Comparison of ENCODE assay signal across 10 cellular contexts in the genomic region with DNA sequence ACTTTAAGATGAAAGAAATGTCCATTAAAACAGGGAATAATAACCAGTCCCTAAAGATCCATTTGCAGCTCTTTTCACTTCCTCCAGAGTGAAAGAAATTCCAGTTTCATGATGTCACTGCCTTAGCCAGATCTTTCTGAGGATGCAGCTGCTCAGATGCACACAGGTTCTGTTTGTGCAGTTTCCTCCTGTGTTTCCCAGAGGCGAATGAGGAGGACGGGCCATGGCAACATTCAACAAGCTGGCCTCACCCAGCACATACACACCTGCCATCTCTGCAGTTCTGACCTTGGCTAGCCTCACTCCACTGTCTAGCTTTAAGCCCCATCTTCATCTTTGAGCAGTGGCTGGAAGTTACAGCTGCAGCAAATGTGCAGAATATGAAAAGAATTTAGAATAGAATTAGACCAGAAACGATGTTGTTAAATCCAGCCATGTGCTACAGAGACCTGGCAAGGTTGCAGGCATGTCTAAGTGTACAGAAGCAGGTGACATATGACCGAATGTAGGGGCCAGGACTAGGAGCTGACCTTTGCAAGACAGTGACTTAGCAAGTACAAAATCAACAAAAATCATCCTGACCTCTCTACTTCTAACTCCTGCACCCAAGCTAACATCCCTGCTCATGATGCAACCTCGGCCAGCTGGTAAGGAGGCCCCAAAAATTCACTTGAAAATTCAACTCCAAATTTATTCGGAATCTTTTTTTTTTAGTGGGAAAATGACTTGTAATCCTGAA. TPM values are rescaled to one million over a fixed set of nuclear protein-coding genes. Genes with fewer than 3 reads are reported as not detected.
A peak's percentile ranks its signal among the peaks of the same experiment; 100 is the strongest.
DNase-seq lines count a peak whose midpoint lies in the region; ATAC-seq, FAIRE-seq and TF ChIP-seq lines count a peak whose summit lies in the region.
"Had no signal": no experiment of that assay in that cellular context is flagged by ENCODE, and none has a peak within 500 bp of the region (broad histone marks: within the 10 kb centered on the region; RNA-seq: fewer than 3 reads in every experiment).

No MANE protein-coding gene starts in this region.

- FAIRE-seq in H54 (lab: Jason Lieb, UNC), result peak; percentile 65
- FAIRE-seq: K562 had no signal

- DNase-seq in H54 (ENCODE audit: insufficient read length, low spot score) (peak; percentile 42), SK-MEL-5 (ENCODE audit: low read depth, low spot score) (peak; percentile 27), left cardiac atrium (no peak), skeletal muscle cell (ENCODE audit: low read depth) (peak; percentile 65), C1 segment of cervical spinal cord (lab: John Stamatoyannopoulos, UW) (no peak), cortex of kidney (lab: John Stamatoyannopoulos, UW) (no peak), SKM-1 (lab: John Stamatoyannopoulos, UW; ENCODE audit: unreplicated experiment) (no peak), NCI-H82 (lab: John Stamatoyannopoulos, UW) (no peak)
- DNase-seq: stimulated activated CD4-positive, alpha-beta T cell treated with anti-CD3 and anti-CD28 coated beads, Interleukin-15, amount 100 ng/mL, for 24 hours had no signal

- in situ Hi-C loops in SK-MEL-5 (cut with HindIII; ENCODE audit: low pct_unique_long_range_greater_than_20kb, low sequenced_read_pairs), result no loop called here

- TF ChIP-seq POLR2A in H54 (IDR thresholded peaks at IDR 0.05; ENCODE audit: low read depth, low read length), result no peak

- intact Hi-C loops in left cardiac atrium (cut with DNase I), result no loop called here

- ATAC-seq in left cardiac atrium, result peak; percentile 12 to 56
- ATAC-seq: K562 had no signal

- no peak overlapping the region for H3K4me3 ChIP-seq in skeletal muscle cell (ENCODE audit: low read depth, low read length)
- H3K4me3 ChIP-seq: K562 had no signal

RNA-seq across cellular contexts. Expression of gene FAM50B, which starts 35.0 kb away (rescaled TPM):
- total RNA-seq in SK-MEL-5 (2014; rRNA removed; shearing (Covaris generic)), result 14.4 and 16.7 TPM in 2 replicates
- 31.1 and 34.6 TPM in 2 replicates for polyA plus RNA-seq in SK-MEL-5 (2015; cell fraction: cytosol; rRNA removed)
- polyA plus RNA-seq in SK-MEL-5 (2015; cell fraction: nucleus; rRNA removed), result 3.4 and 7.0 TPM in 2 replicates
- 10 to 100 TPM; 13.4 to 18.8 TPM for total RNA-seq in left cardiac atrium

Comparison
In these comparisons a context has a peak if more than half of its experiments do, and no peak if none do; other contexts are left out.
1. DNase-seq: peak in H54 (single experiment), SK-MEL-5 (single experiment) and skeletal muscle cell (single experiment); none in left cardiac atrium (single experiment), C1 segment of cervical spinal cord (0 of 14), cortex of kidney (single experiment), SKM-1 (single experiment) and NCI-H82 (single experiment).